8 cellular contexts compared by ENCODE assay signal in genomic region chr5:179795049-179795862, GRCh38. TPM values are rescaled to one million over a fixed set of nuclear protein-coding genes. Genes with fewer than 3 reads are reported as not detected.
DNase-seq lines count a peak whose midpoint lies in the region; ATAC-seq and TF ChIP-seq lines count a peak whose summit lies in the region.

No MANE protein-coding gene starts in this region.

- TF ChIP-seq CTCF in thyroid gland (IDR thresholded peaks at IDR 0.05), result peak in 1 of 6 experiments; percentile 2

- no peak for DNase-seq in Right ventricle myocardium superior
- DNase-seq in cardiac septum (ENCODE audit: low spot score), result no peak
- peak; percentile 57 for DNase-seq in NCI-H2029 treated with DMSO at 0.1 percent for 48 hours (lab: John Stamatoyannopoulos, UW)
- DNase-seq in astrocyte of the hippocampus (ENCODE audit: low read depth, low spot score), result peak; percentile 30
- peak; percentile 59 for DNase-seq in kidney tubule cell (ENCODE audit: low spot score)
- peak; percentile 81 to 86 for DNase-seq in thyroid gland
- no peak for DNase-seq in NK-92 treated with Interleukin-12 subunit alpha and Interleukin-12 subunit beta, amount 100 ng/mL, for 24 hours (lab: John Stamatoyannopoulos, UW)

- no peaks in the 10 kb centered on the region for H3K9me3 ChIP-seq in thyroid gland

- TF ChIP-seq POLR2A in thyroid gland (IDR thresholded peaks at IDR 0.05), result no peak

- intact Hi-C loops in Right ventricle myocardium superior (cut with DNase I), result loop anchor here (10.0 kb wide), 1 partner anchor 120 kb away; no protein-coding TSS in a partner anchor
- intact Hi-C loops in cardiac septum (cut with DNase I), result loop anchor here (5.0 kb wide), 1 partner anchor 98 kb away; the partner anchor contains the start of gene CANX
- intact Hi-C loops in thyroid gland (cut with DNase I), result loop anchor here (5.0 kb wide), 2 partner anchors 33 to 62 kb away; partner anchors contain the start of gene MRNIP

- H3K4me3 ChIP-seq in thyroid gland (replicated peaks in 1 of 3), result peak overlapping the region; percentile 56 to 89 (median 58)

- no peaks in the 10 kb centered on the region for H3K27me3 ChIP-seq in thyroid gland

- H3K4me1 ChIP-seq in thyroid gland, result peaks cover 27 to 49% of the 10 kb centered on the region in 2 donors

- WGBS in thyroid gland, 2 donors, result 21 to 60% methylated on average over 4 to 14 of the region's 53 CpGs

- peak overlapping the region; percentile 73 to 90 (median 87) for H3K27ac ChIP-seq in thyroid gland

- H3K36me3 ChIP-seq in thyroid gland, result peaks cover 24 to 31% of the 10 kb centered on the region in 2 donors

- ATAC-seq in Right ventricle myocardium superior (ENCODE audit: poor library complexity), result peak; percentile 4
- ATAC-seq in HG03432 (IDR thresholded peaks at IDR 0.05; ENCODE audit: unreplicated experiment), result no peak

RNA-seq across cellular contexts. Expression of gene LTC4S, which starts 1.5 kb away (rescaled TPM):
- total RNA-seq in Right ventricle myocardium superior (7.6 TPM), cardiac septum (12.8 TPM), thyroid gland (10 to 100 TPM in 2 of 4 donors, 1 to 10 TPM in 2; 6.4 to 28.2 (median 15.9) TPM)

RNA-seq across cellular contexts. Expression of gene MGAT4B, which starts 11.4 kb away (rescaled TPM):
- total RNA-seq in Right ventricle myocardium superior (93.3 TPM), cardiac septum (160 TPM), thyroid gland (100 to 1,000 TPM in 2 of 4 donors, 10 to 100 TPM in 2; 83.6 to 108 (median 102) TPM)

RNA-seq across cellular contexts. Expression of gene SQSTM1, which starts 25.4 kb away (rescaled TPM):
- 437 TPM for total RNA-seq in Right ventricle myocardium superior
- total RNA-seq in cardiac septum, result 372 TPM
- 1,000 to 10,000 TPM in 1 of 4 donors, 100 to 1,000 TPM in 3; 649 to 1,146 (median 971) TPM for total RNA-seq in thyroid gland

Comparison
In these comparisons a context has a peak if more than half of its experiments do, and no peak if none do; other contexts are left out.
1. DNase-seq: peak in NCI-H2029 treated with DMSO at 0.1 percent for 48 hours (single experiment), astrocyte of the hippocampus (single experiment), kidney tubule cell (single experiment) and thyroid gland (2 of 2); none in Right ventricle myocardium superior (single experiment), cardiac septum (single experiment) and NK-92 treated with Interleukin-12 subunit alpha and Interleukin-12 subunit beta, amount 100 ng/mL, for 24 hours (single experiment).